ENCODE assay signal across 15 cellular contexts in the genomic region with DNA sequence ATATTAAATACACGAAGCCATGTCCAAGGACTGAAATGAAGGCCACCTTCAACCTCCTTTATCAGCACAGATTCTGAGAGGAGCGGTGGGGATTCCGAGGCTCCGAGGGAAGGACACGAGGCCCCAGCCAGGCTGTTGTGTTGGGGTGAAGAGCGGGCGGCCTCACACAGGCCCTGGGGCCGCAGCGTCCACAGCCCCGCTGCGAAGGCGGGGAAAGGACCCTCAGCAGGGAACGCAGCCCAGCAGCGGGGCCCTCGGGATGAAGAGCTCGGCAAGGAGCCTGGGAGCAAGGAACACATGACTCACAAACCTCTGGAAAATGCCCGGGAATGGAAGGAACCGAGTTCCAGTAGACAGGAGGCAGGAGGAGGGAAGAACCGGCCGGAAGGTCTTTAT.
DNase-seq lines count a peak whose midpoint lies in the region; ATAC-seq and TF ChIP-seq lines count a peak whose summit lies in the region.
"Had no signal": no experiment of that assay in that cellular context is flagged by ENCODE, and none has a peak within 500 bp of the region (broad histone marks: within the 10 kb centered on the region; RNA-seq: fewer than 3 reads in every experiment).

No MANE protein-coding gene starts in this region.

- no peaks in the 10 kb centered on the region for H3K27me3 ChIP-seq in Loucy (ENCODE audit: insufficient read depth, low read length, poor library complexity, severe bottlenecking)

- 0 out of 2 replicates have a peak, but pooled peaks cover 8% of the 10 kb centered on the region for H3K9me3 ChIP-seq in Loucy (ENCODE audit: insufficient read depth, low read depth, low read length)

- no peaks in the 10 kb centered on the region for H3K27me3 Mint-ChIP-seq in activated CD8-positive, alpha-beta T cell treated with anti-CD3 and anti-CD28 coated beads, Interleukin-2, amount 10 ng/mL, durations not matched to agents 7 days and 5 days (ENCODE audit: low read depth)
- no peaks in the 10 kb centered on the region for H3K27me3 Mint-ChIP-seq in activated CD8-positive, alpha-beta T cell treated with anti-CD3 and anti-CD28 coated beads for 36 hours
- H3K27me3 Mint-ChIP-seq in naive thymus-derived CD8-positive, alpha-beta T cell = no peaks in the 10 kb centered on the region
- H3K27me3 Mint-ChIP-seq: CD8-positive, alpha-beta memory T cell had no signal

- no peaks in the 10 kb centered on the region for H4K20me1 ChIP-seq in Loucy (ENCODE audit: insufficient read depth, low read length, poor library complexity, severe bottlenecking)

- no peak overlapping the region for H2AFZ ChIP-seq in Loucy (ENCODE audit: low read length)

- peak overlapping the region; percentile 14 for H3K4me3 ChIP-seq in Loucy (ENCODE audit: low read length, poor library complexity, severe bottlenecking)

- intact Hi-C loops in activated CD8-positive, alpha-beta T cell treated with anti-CD3 and anti-CD28 coated beads for 36 hours (cut with micrococcal nuclease) = no loop called here

- peaks cover 11% of the 10 kb centered on the region for H3K9me3 Mint-ChIP-seq in activated CD8-positive, alpha-beta T cell treated with anti-CD3 and anti-CD28 coated beads, Interleukin-2, amount 10 ng/mL, durations not matched to agents 7 days and 5 days (ENCODE audit: insufficient read depth)
- peaks cover 12% of the 10 kb centered on the region for H3K9me3 Mint-ChIP-seq in activated CD8-positive, alpha-beta T cell treated with anti-CD3 and anti-CD28 coated beads for 36 hours
- peaks cover 0 to 20% (median 13%) of the 10 kb centered on the region in 9 donors for H3K9me3 Mint-ChIP-seq in naive thymus-derived CD8-positive, alpha-beta T cell

- no peak for ATAC-seq in activated CD8-positive, alpha-beta T cell treated with anti-CD3 and anti-CD28 coated beads, Interleukin-2, amount 10 ng/mL, durations not matched to agents 7 days and 5 days
- no peak for ATAC-seq in activated CD8-positive, alpha-beta T cell treated with anti-CD3 and anti-CD28 coated beads for 36 hours
- ATAC-seq in naive thymus-derived CD8-positive, alpha-beta T cell = no peak
- no peak for ATAC-seq in HG03045 (IDR thresholded peaks at IDR 0.05; ENCODE audit: unreplicated experiment)

- DNase-seq in activated CD8-positive, alpha-beta T cell treated with anti-CD3 and anti-CD28 coated beads, Interleukin-2, amount 10 ng/mL, durations not matched to agents 7 days and 5 days = no peak
- DNase-seq in activated CD8-positive, alpha-beta T cell treated with anti-CD3 and anti-CD28 coated beads for 36 hours = no peak
- no peak for DNase-seq in naive thymus-derived CD8-positive, alpha-beta T cell
- DNase-seq in NCI-H526 (lab: John Stamatoyannopoulos, UW) (no peak), retina (no peak)
- DNase-seq: CD8-positive, alpha-beta memory T cell; GDM1; GOT3; HCEC 1CT; HFFc6; IMR-90 had no signal

- POLR2A ChIA-PET in activated CD8-positive, alpha-beta T cell treated with anti-CD3 and anti-CD28 coated beads, Interleukin-2, amount 10 ng/mL, durations not matched to agents 7 days and 5 days (lab: Charles Lee) = no interaction called here
- POLR2A ChIA-PET in activated CD8-positive, alpha-beta T cell treated with anti-CD3 and anti-CD28 coated beads for 36 hours (lab: Charles Lee) = no interaction called here
- POLR2A ChIA-PET in naive thymus-derived CD8-positive, alpha-beta T cell (lab: Charles Lee) = no interaction called here

- H3K4me2 ChIP-seq in Loucy (ENCODE audit: low read depth, low read length, poor library complexity, severe bottlenecking) = peak overlapping the region; percentile 56

- peaks cover 17% of the 10 kb centered on the region; the same call in 1 of the 2 replicates for H3K36me3 ChIP-seq in Loucy (ENCODE audit: insufficient read depth, low read length)

- peaks cover 10% of the 10 kb centered on the region for H3K36me3 Mint-ChIP-seq in activated CD8-positive, alpha-beta T cell treated with anti-CD3 and anti-CD28 coated beads, Interleukin-2, amount 10 ng/mL, durations not matched to agents 7 days and 5 days (ENCODE audit: low read depth)
- H3K36me3 Mint-ChIP-seq in activated CD8-positive, alpha-beta T cell treated with anti-CD3 and anti-CD28 coated beads for 36 hours (ENCODE audit: low read depth) = peaks cover 16% of the 10 kb centered on the region
- peaks cover 14 to 23% (median 19%) of the 10 kb centered on the region in 3 donors for H3K36me3 Mint-ChIP-seq in naive thymus-derived CD8-positive, alpha-beta T cell

- H3K4me1 Mint-ChIP-seq in activated CD8-positive, alpha-beta T cell treated with anti-CD3 and anti-CD28 coated beads, Interleukin-2, amount 10 ng/mL, durations not matched to agents 7 days and 5 days (ENCODE audit: low read depth) = peaks cover 15% of the 10 kb centered on the region
- H3K4me1 Mint-ChIP-seq in activated CD8-positive, alpha-beta T cell treated with anti-CD3 and anti-CD28 coated beads for 36 hours (ENCODE audit: low read depth) = peaks cover 9% of the 10 kb centered on the region
- peaks cover 6 to 28% (median 9%) of the 10 kb centered on the region in 4 donors for H3K4me1 Mint-ChIP-seq in naive thymus-derived CD8-positive, alpha-beta T cell

- H3K9ac ChIP-seq in Loucy (ENCODE audit: low read depth, low read length, poor library complexity, severe bottlenecking) = peak overlapping the region; percentile 5

- no peaks in the 10 kb centered on the region for H3K9me2 ChIP-seq in Loucy (replicated peaks; ENCODE audit: low read depth, low read length)

- H3K27ac Mint-ChIP-seq in activated CD8-positive, alpha-beta T cell treated with anti-CD3 and anti-CD28 coated beads, Interleukin-2, amount 10 ng/mL, durations not matched to agents 7 days and 5 days = peak overlapping the region; percentile 82
- H3K27ac Mint-ChIP-seq in activated CD8-positive, alpha-beta T cell treated with anti-CD3 and anti-CD28 coated beads for 36 hours = no peak overlapping the region
- H3K27ac Mint-ChIP-seq in naive thymus-derived CD8-positive, alpha-beta T cell = peak overlapping the region in 7 of 10 donors; percentile 17 to 81 (median 70)
- H3K27ac Mint-ChIP-seq: HFFc6 had no signal

- peaks cover 22% of the 10 kb centered on the region; the same call in 1 of the 2 replicates for H3K79me2 ChIP-seq in Loucy (ENCODE audit: insufficient read depth, low read length)

- CTCF ChIA-PET in activated CD8-positive, alpha-beta T cell treated with anti-CD3 and anti-CD28 coated beads, Interleukin-2, amount 10 ng/mL, durations not matched to agents 7 days and 5 days (lab: Charles Lee) = no interaction called here
- CTCF ChIA-PET in activated CD8-positive, alpha-beta T cell treated with anti-CD3 and anti-CD28 coated beads for 36 hours (lab: Charles Lee) = no interaction called here

- no peak overlapping the region for H3K4me3 Mint-ChIP-seq in activated CD8-positive, alpha-beta T cell treated with anti-CD3 and anti-CD28 coated beads, Interleukin-2, amount 10 ng/mL, durations not matched to agents 7 days and 5 days
- H3K4me3 Mint-ChIP-seq in activated CD8-positive, alpha-beta T cell treated with anti-CD3 and anti-CD28 coated beads for 36 hours = no peak overlapping the region
- peak overlapping the region in 8 of 10 donors; percentile 36 to 74 (median 53) for H3K4me3 Mint-ChIP-seq in naive thymus-derived CD8-positive, alpha-beta T cell
- H3K4me3 Mint-ChIP-seq: CD14-positive monocyte, HFFc6 had no signal

- peaks cover 13% of the 10 kb centered on the region for H3K4me1 ChIP-seq in Loucy (ENCODE audit: insufficient read depth, low read length, poor library complexity, severe bottlenecking)
- H3K4me1 ChIP-seq: Caco-2 had no signal

- H3F3A ChIP-seq in Loucy (ENCODE audit: low read depth) = no peaks in the 10 kb centered on the region

- no peak for TF ChIP-seq CTCF in activated CD8-positive, alpha-beta T cell treated with anti-CD3 and anti-CD28 coated beads for 36 hours (IDR thresholded peaks at IDR 0.05)
- TF ChIP-seq CTCF in Loucy (conservative IDR thresholded peaks at IDR 0.05; ENCODE audit: low read length) = no peak

Comparison
In these comparisons a context has a peak if more than half of its experiments do, and no peak if none do; other contexts are left out.
1. H3K4me3 Mint-ChIP-seq: peak in naive thymus-derived CD8-positive, alpha-beta T cell (8 of 10); none in activated CD8-positive, alpha-beta T cell treated with anti-CD3 and anti-CD28 coated beads, Interleukin-2, amount 10 ng/mL, durations not matched to agents 7 days and 5 days (single experiment) and activated CD8-positive, alpha-beta T cell treated with anti-CD3 and anti-CD28 coated beads for 36 hours (single experiment).